In genomic region chr9:134130503-134131375, GRCh38 we compare ENCODE assay signal across 8 cellular contexts. TPM values are rescaled to one million over a fixed set of nuclear protein-coding genes. Genes with fewer than 3 reads are reported as not detected.
DNase-seq lines count a peak whose midpoint lies in the region; ATAC-seq, FAIRE-seq and TF ChIP-seq lines count a peak whose summit lies in the region.
"Had no signal": no experiment of that assay in that cellular context is flagged by ENCODE, and none has a peak within 500 bp of the region (broad histone marks: within the 10 kb centered on the region; RNA-seq: fewer than 3 reads in every experiment).

No MANE protein-coding gene starts in this region.

- H3K27me3 ChIP-seq in MG63: no peaks in the 10 kb centered on the region
- H3K27me3 ChIP-seq in tibial artery: no peaks in the 10 kb centered on the region

- H3K9me3 ChIP-seq in MG63 (no peaks in the 10 kb centered on the region), tibial artery (no peaks in the 10 kb centered on the region)

- H3K4me3 Mint-ChIP-seq in MCF 10A (ENCODE audit: unreplicated experiment): no peak overlapping the region
- no peak overlapping the region for H3K4me3 Mint-ChIP-seq in activated T-helper 1 cell treated with anti-CD3 and anti-CD28 coated beads, Interleukin-12 subunit alpha, Interleukin-12 subunit beta, Interleukin-2, Interleukin-4 antibody, amounts not matched to agents 30 ng/mL and 10 ng/mL and 1 ng/mL, durations not matched to agents 14 hours and 24 hours and 36 hours

- no peaks in the 10 kb centered on the region for H3K9me3 Mint-ChIP-seq in MCF 10A (ENCODE audit: unreplicated experiment)
- no peaks in the 10 kb centered on the region for H3K9me3 Mint-ChIP-seq in activated T-helper 1 cell treated with anti-CD3 and anti-CD28 coated beads, Interleukin-12 subunit alpha, Interleukin-12 subunit beta, Interleukin-2, Interleukin-4 antibody, amounts not matched to agents 30 ng/mL and 10 ng/mL and 1 ng/mL, durations not matched to agents 14 hours and 24 hours and 36 hours

- DNase-seq in MG63: peak; percentile 64
- DNase-seq in MCF 10A (ENCODE audit: unreplicated experiment): no peak
- DNase-seq in left colon: peak; percentile 26 to 67
- DNase-seq in tibial artery: peak in 1 of 2 donors; percentile 82
- DNase-seq in HCEC 1CT: no peak
- no peak for DNase-seq in activated T-helper 1 cell treated with anti-CD3 and anti-CD28 coated beads, Interleukin-12 subunit alpha, Interleukin-12 subunit beta, Interleukin-2, Interleukin-4 antibody, amounts not matched to agents 30 ng/mL and 10 ng/mL and 1 ng/mL, durations not matched to agents 14 hours and 24 hours and 36 hours (ENCODE audit: low spot score)
- DNase-seq in GM19239 (ENCODE audit: insufficient read length, low spot score): no peak
- DNase-seq: OCI-M1 had no signal

- peaks cover 0 to 30% (median 18%) of the 10 kb centered on the region in 4 donors for H3K4me1 ChIP-seq in tibial artery

- CTCF ChIA-PET in MCF 10A (lab: Yijun Ruan, JAX): interaction anchor here (0.6 to 0.7 kb wide), 3 partner anchors 24 to 272 kb away, joined by 3 to 4 read pairs (median 4); no protein-coding TSS in a partner anchor

- POLR2A ChIA-PET in MCF 10A (lab: Yijun Ruan, JAX): interaction anchor here (0.6 to 1.2 kb wide), 6 partner anchors 8 to 1256 kb away, joined by 3 to 7 read pairs (median 3); partner anchors contain the start of gene RNU6ATAC

- H3K27ac ChIP-seq in tibial artery: peak overlapping the region; percentile 49 to 67

- H3K4me1 Mint-ChIP-seq in MCF 10A (ENCODE audit: insufficient read depth, unreplicated experiment): peaks cover 19% of the 10 kb centered on the region
- H3K4me1 Mint-ChIP-seq in activated T-helper 1 cell treated with anti-CD3 and anti-CD28 coated beads, Interleukin-12 subunit alpha, Interleukin-12 subunit beta, Interleukin-2, Interleukin-4 antibody, amounts not matched to agents 30 ng/mL and 10 ng/mL and 1 ng/mL, durations not matched to agents 14 hours and 24 hours and 36 hours (ENCODE audit: low read depth): peaks cover 15% of the 10 kb centered on the region

- H3K36me3 ChIP-seq in MG63: no peaks in the 10 kb centered on the region
- H3K36me3 ChIP-seq in tibial artery: no peaks in the 10 kb centered on the region

- no peak for TF ChIP-seq CTCF in MCF 10A (IDR thresholded peaks at IDR 0.05; ENCODE audit: unreplicated experiment)
- no peak for TF ChIP-seq CTCF in tibial artery (IDR thresholded peaks at IDR 0.05)

- no peak for ATAC-seq in left colon

- FAIRE-seq in GM19239 (lab: Jason Lieb, UNC): no peak

- H3K27me3 Mint-ChIP-seq in MCF 10A (ENCODE audit: insufficient read depth, unreplicated experiment): no peaks in the 10 kb centered on the region
- no peaks in the 10 kb centered on the region for H3K27me3 Mint-ChIP-seq in activated T-helper 1 cell treated with anti-CD3 and anti-CD28 coated beads, Interleukin-12 subunit alpha, Interleukin-12 subunit beta, Interleukin-2, Interleukin-4 antibody, amounts not matched to agents 30 ng/mL and 10 ng/mL and 1 ng/mL, durations not matched to agents 14 hours and 24 hours and 36 hours (ENCODE audit: insufficient read depth)

- intact Hi-C loops in MCF 10A (cut with micrococcal nuclease): no loop called here
- intact Hi-C loops in left colon (cut with DNase I, micrococcal nuclease): no loop called here
- intact Hi-C loops in tibial artery (cut with DNase I; ENCODE audit: low total_unique reads): no loop called here
- intact Hi-C loops in activated T-helper 1 cell treated with anti-CD3 and anti-CD28 coated beads, Interleukin-12 subunit alpha, Interleukin-12 subunit beta, Interleukin-2, Interleukin-4 antibody, amounts not matched to agents 30 ng/mL and 10 ng/mL and 1 ng/mL, durations not matched to agents 14 hours and 24 hours and 36 hours (cut with micrococcal nuclease): no loop called here

- peak overlapping the region; percentile 79 for H3K27ac Mint-ChIP-seq in MCF 10A (ENCODE audit: low read depth, unreplicated experiment)
- no peak overlapping the region for H3K27ac Mint-ChIP-seq in activated T-helper 1 cell treated with anti-CD3 and anti-CD28 coated beads, Interleukin-12 subunit alpha, Interleukin-12 subunit beta, Interleukin-2, Interleukin-4 antibody, amounts not matched to agents 30 ng/mL and 10 ng/mL and 1 ng/mL, durations not matched to agents 14 hours and 24 hours and 36 hours

- H3K36me3 Mint-ChIP-seq in MCF 10A (ENCODE audit: insufficient read depth, unreplicated experiment): peaks cover 4% of the 10 kb centered on the region
- no peaks in the 10 kb centered on the region for H3K36me3 Mint-ChIP-seq in activated T-helper 1 cell treated with anti-CD3 and anti-CD28 coated beads, Interleukin-12 subunit alpha, Interleukin-12 subunit beta, Interleukin-2, Interleukin-4 antibody, amounts not matched to agents 30 ng/mL and 10 ng/mL and 1 ng/mL, durations not matched to agents 14 hours and 24 hours and 36 hours (ENCODE audit: low read depth)

- BruUV-seq in MCF 10A (replicated peaks; lab: Mats Ljungman, UMichigan): no TSS peak

- H3K4me3 ChIP-seq in MG63 (no peak overlapping the region), tibial artery (peak overlapping the region in 1 of 2 donors; percentile 17)

RNA-seq across cellular contexts. Expression of gene WDR5, which starts 5.1 kb away (rescaled TPM):
- 31.6 and 31.7 TPM in 2 replicates for total RNA-seq in MG63 (2014; rRNA removed; shearing (Covaris generic); ENCODE audit: low replicate concordance)
- total RNA-seq in MCF 10A (2022) (36.5 and 43.8 TPM in 2 replicates), left colon (10 to 100 TPM; 20.7 to 22.7 TPM)
- total RNA-seq in activated T-helper 1 cell treated with anti-CD3 and anti-CD28 coated beads, Interleukin-12 subunit alpha, Interleukin-12 subunit beta, Interleukin-2, Interleukin-4 antibody, amounts not matched to agents 30 ng/mL and 10 ng/mL and 1 ng/mL, durations not matched to agents 14 hours and 24 hours and 36 hours: 65.0 and 71.3 TPM in 2 replicates

RNA-seq across cellular contexts. Expression of gene RNU6ATAC, which starts 33.6 kb away (rescaled TPM):
- total RNA-seq in MG63 (2014; rRNA removed; shearing (Covaris generic); ENCODE audit: low replicate concordance): not detected in 2 replicates
- 21.0 and 53.3 TPM in 2 replicates for total RNA-seq in MCF 10A (2022)
- total RNA-seq in left colon: 100 to 1,000 TPM; 121 to 147 TPM
- total RNA-seq in activated T-helper 1 cell treated with anti-CD3 and anti-CD28 coated beads, Interleukin-12 subunit alpha, Interleukin-12 subunit beta, Interleukin-2, Interleukin-4 antibody, amounts not matched to agents 30 ng/mL and 10 ng/mL and 1 ng/mL, durations not matched to agents 14 hours and 24 hours and 36 hours: 32.2 and 42.6 TPM in 2 replicates

Comparison
In these comparisons a context has a peak if more than half of its experiments do, and no peak if none do; other contexts are left out.
1. DNase-seq: peak in MG63 (single experiment) and left colon (2 of 2); none in MCF 10A (single experiment), HCEC 1CT (single experiment), activated T-helper 1 cell treated with anti-CD3 and anti-CD28 coated beads, Interleukin-12 subunit alpha, Interleukin-12 subunit beta, Interleukin-2, Interleukin-4 antibody, amounts not matched to agents 30 ng/mL and 10 ng/mL and 1 ng/mL, durations not matched to agents 14 hours and 24 hours and 36 hours (single experiment) and GM19239 (single experiment).
2. RNA of gene RNU6ATAC, which starts 33.6 kb away (total RNA-seq): 121 to 147 TPM in left colon, 32.2 to 42.6 TPM in activated T-helper 1 cell treated with anti-CD3 and anti-CD28 coated beads, Interleukin-12 subunit alpha, Interleukin-12 subunit beta, Interleukin-2, Interleukin-4 antibody, amounts not matched to agents 30 ng/mL and 10 ng/mL and 1 ng/mL, durations not matched to agents 14 hours and 24 hours and 36 hours and 21.0 to 53.3 TPM in MCF 10A; not detected in MG63; every median in the first group is over 10 times any median in the second.